ENCODE assay signal across 1 cellular context in the genomic region with DNA sequence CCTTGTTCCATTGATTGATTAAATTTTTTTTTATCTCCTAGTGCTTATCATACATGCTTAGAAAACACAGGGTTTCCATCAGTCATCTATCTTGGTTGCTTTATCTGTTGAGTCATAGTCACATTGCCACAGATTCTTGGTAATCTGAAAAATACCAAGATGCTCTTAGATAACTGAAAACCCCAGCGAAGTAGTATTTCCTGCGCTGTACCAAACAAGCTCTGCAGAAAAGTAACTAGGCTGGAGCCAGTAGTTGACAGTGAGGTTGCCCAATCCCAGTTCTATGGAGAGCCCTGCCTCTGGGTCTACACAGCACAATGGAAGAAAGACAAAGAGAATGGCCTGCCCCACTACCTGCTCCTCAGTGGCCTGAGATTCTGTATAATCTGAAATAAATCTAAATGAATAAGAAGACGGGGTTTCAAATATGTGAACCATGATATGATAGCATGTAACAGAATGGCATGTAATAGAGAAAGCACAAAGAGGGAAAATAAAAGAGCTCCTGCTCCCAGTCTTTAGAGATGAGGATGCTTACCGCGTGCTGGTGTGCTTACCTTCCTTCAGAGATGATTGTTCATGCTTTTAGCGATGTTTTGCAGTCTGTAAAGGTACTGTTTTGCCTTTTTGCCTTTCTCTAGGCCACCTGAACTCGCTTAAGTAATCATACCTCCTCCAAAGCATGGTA.
TF ChIP-seq lines count a peak whose summit lies in the region.

No MANE protein-coding gene starts in this region.

TF ChIP-seq in K562, 482 proteins besides CTCF, POLR2A, EP300 and RAD21 (continued from another document and continues in another):
- TF ChIP-seq, protein P1, sequence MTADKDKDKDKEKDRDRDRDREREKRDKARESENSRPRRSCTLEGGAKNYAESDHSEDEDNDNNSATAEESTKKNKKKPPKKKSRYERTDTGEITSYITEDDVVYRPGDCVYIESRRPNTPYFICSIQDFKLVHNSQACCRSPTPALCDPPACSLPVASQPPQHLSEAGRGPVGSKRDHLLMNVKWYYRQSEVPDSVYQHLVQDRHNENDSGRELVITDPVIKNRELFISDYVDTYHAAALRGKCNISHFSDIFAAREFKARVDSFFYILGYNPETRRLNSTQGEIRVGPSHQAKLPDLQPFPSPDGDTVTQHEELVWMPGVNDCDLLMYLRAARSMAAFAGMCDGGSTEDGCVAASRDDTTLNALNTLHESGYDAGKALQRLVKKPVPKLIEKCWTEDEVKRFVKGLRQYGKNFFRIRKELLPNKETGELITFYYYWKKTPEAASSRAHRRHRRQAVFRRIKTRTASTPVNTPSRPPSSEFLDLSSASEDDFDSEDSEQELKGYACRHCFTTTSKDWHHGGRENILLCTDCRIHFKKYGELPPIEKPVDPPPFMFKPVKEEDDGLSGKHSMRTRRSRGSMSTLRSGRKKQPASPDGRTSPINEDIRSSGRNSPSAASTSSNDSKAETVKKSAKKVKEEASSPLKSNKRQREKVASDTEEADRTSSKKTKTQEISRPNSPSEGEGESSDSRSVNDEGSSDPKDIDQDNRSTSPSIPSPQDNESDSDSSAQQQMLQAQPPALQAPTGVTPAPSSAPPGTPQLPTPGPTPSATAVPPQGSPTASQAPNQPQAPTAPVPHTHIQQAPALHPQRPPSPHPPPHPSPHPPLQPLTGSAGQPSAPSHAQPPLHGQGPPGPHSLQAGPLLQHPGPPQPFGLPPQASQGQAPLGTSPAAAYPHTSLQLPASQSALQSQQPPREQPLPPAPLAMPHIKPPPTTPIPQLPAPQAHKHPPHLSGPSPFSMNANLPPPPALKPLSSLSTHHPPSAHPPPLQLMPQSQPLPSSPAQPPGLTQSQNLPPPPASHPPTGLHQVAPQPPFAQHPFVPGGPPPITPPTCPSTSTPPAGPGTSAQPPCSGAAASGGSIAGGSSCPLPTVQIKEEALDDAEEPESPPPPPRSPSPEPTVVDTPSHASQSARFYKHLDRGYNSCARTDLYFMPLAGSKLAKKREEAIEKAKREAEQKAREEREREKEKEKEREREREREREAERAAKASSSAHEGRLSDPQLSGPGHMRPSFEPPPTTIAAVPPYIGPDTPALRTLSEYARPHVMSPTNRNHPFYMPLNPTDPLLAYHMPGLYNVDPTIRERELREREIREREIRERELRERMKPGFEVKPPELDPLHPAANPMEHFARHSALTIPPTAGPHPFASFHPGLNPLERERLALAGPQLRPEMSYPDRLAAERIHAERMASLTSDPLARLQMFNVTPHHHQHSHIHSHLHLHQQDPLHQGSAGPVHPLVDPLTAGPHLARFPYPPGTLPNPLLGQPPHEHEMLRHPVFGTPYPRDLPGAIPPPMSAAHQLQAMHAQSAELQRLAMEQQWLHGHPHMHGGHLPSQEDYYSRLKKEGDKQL (CRISPR knock-in tag; IDR thresholded peaks at IDR 0.05; ENCODE audit: borderline replicate concordance) = no peak
- TF ChIP-seq L3MBTL2 (IDR thresholded peaks at IDR 0.05) = no peak
- TF ChIP-seq, protein P2, sequence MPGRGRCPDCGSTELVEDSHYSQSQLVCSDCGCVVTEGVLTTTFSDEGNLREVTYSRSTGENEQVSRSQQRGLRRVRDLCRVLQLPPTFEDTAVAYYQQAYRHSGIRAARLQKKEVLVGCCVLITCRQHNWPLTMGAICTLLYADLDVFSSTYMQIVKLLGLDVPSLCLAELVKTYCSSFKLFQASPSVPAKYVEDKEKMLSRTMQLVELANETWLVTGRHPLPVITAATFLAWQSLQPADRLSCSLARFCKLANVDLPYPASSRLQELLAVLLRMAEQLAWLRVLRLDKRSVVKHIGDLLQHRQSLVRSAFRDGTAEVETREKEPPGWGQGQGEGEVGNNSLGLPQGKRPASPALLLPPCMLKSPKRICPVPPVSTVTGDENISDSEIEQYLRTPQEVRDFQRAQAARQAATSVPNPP (IDR thresholded peaks at IDR 0.05; ENCODE audit: borderline replicate concordance, insufficient read depth, insufficient read length) = no peak
- no peak for TF ChIP-seq ILK (tag; IDR thresholded peaks at IDR 0.05; ENCODE audit: borderline replicate concordance, low read depth)
- no peak for TF ChIP-seq MYNN (IDR thresholded peaks at IDR 0.05)
- TF ChIP-seq MYNN (CRISPR knock-in tag; IDR thresholded peaks at IDR 0.05) = no peak
- TF ChIP-seq MAFF (IDR thresholded peaks at IDR 0.05; ENCODE audit: low read length) = peak; percentile 34; the same call in 1 of the 2 replicates
- TF ChIP-seq NFIC (IDR thresholded peaks at IDR 0.05) = peak; percentile 18
- TF ChIP-seq ZNF316 (IDR thresholded peaks at IDR 0.05) = peak; percentile 66
- TF ChIP-seq RBFOX2 (IDR thresholded peaks at IDR 0.05; ENCODE audit: low read depth, low read length) = no peak
- TF ChIP-seq SOX6 (IDR thresholded peaks at IDR 0.05) = peak; percentile 85
- TF ChIP-seq PHF21A (IDR thresholded peaks at IDR 0.05; ENCODE audit: borderline replicate concordance, low read depth) = no peak
- TF ChIP-seq ZNF561 (CRISPR knock-in tag; conservative IDR thresholded peaks at IDR 0.05) = no peak
- peak; percentile 58; the same call in 1 of the 2 replicates for TF ChIP-seq PML (IDR thresholded peaks at IDR 0.05; ENCODE audit: low read length)
- TF ChIP-seq ELF2 (CRISPR knock-in tag; IDR thresholded peaks at IDR 0.05) = 0 out of 2 replicates have a peak, but pooled peaks have one; percentile 28
- TF ChIP-seq PYGO2 (tag; IDR thresholded peaks at IDR 0.05) = peak; percentile 44; the same call in 1 of the 2 replicates
- no peak for TF ChIP-seq STAG1 (CRISPR knock-in tag; IDR thresholded peaks at IDR 0.05; ENCODE audit: borderline replicate concordance)
- TF ChIP-seq, protein P3, sequence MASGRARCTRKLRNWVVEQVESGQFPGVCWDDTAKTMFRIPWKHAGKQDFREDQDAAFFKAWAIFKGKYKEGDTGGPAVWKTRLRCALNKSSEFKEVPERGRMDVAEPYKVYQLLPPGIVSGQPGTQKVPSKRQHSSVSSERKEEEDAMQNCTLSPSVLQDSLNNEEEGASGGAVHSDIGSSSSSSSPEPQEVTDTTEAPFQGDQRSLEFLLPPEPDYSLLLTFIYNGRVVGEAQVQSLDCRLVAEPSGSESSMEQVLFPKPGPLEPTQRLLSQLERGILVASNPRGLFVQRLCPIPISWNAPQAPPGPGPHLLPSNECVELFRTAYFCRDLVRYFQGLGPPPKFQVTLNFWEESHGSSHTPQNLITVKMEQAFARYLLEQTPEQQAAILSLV (tag; IDR thresholded peaks at IDR 0.05) = no peak
- TF ChIP-seq ZNF717 (CRISPR knock-in tag; IDR thresholded peaks at IDR 0.05) = no peak
- TF ChIP-seq RCOR1 (IDR thresholded peaks at IDR 0.05; ENCODE audit: borderline replicate concordance in 1 of 2, low read depth in 2 of 2, low read length in 2 of 2) = peak in 1 of 2 experiments; percentile 97; a peak in 2 of 4 replicates
- TF ChIP-seq PHTF2 (CRISPR knock-in tag; IDR thresholded peaks at IDR 0.05) = no peak
- TF ChIP-seq, protein P4, sequence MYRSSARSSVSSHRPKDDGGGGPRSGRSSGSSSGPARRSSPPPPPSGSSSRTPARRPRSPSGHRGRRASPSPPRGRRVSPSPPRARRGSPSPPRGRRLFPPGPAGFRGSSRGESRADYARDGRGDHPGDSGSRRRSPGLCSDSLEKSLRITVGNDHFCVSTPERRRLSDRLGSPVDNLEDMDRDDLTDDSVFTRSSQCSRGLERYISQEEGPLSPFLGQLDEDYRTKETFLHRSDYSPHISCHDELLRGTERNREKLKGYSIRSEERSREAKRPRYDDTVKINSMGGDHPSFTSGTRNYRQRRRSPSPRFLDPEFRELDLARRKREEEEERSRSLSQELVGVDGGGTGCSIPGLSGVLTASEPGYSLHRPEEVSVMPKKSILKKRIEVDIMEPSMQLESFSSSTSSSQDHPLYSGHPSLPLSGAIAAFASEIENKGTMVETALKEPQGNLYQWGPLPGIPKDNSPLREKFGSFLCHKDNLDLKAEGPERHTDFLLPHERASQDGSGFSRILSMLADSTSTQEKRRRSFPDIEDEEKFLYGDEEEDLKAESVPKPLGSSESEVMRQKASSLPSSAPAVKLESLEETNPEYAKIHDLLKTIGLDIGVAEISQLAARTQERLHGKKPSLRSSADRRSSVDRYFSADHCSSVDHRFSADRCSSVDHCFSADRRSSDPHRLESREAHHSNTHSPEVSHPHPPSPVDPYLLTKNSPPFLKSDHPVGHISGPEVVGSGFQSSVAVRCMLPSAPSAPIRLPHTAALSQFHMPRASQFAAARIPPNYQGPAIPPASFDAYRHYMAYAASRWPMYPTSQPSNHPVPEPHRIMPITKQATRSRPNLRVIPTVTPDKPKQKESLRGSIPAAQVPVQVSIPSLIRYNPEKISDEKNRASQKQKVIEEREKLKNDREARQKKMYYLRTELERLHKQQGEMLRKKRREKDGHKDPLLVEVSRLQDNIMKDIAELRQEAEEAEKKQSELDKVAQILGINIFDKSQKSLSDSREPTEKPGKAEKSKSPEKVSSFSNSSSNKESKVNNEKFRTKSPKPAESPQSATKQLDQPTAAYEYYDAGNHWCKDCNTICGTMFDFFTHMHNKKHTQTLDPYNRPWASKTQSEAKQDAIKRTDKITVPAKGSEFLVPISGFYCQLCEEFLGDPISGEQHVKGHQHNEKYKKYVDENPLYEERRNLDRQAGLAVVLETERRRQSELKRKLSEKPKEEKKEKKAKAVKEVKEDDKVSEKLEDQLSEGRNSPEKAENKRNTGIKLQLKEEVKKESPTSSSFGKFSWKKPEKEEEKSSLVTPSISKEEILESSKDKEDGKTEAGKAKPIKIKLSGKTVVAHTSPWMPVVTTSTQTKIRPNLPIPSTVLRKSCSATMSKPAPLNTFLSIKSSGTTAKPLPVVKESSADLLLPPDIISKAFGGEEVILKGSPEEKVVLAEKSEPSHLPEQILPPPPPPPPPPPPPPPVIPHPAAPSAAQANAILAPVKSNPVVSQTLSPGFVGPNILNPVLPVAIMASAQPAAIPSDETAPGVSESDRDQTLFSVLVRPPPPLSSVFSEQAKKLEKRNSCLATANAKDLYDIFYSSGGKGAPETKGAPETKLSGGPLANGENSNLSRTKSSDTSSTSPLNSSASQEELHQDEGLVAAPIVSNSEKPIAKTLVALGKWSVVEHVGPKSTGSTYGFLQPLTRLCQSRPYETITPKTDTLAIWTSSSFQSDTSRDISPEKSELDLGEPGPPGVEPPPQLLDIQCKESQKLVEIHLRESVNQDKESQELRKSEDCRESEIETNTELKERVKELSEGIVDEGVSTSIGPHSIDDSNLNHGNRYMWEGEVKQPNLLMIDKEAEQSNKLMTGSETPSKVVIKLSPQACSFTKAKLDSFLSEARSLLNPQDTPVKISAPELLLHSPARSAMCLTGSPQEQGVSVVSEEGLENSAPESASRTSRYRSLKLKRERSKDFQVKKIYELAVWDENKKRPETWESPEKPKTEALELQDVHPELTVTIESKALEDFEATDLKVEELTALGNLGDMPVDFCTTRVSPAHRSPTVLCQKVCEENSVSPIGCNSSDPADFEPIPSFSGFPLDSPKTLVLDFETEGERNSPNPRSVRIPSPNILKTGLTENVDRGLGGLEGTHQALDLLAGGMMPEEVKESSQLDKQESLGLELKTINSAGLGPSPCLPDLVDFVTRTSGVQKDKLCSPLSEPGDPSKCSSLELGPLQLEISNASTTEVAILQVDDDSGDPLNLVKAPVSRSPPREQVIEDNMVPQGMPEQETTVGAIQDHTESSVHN (IDR thresholded peaks at IDR 0.05; ENCODE audit: borderline replicate concordance in 1 of 2, low read depth in 1 of 2) = no peak
- TF ChIP-seq PHF8 (IDR thresholded peaks at IDR 0.05; ENCODE audit: borderline replicate concordance, low read length) = no peak
- no peak for TF ChIP-seq POLR3A (IDR thresholded peaks at IDR 0.05; ENCODE audit: borderline replicate concordance, extremely low read depth, insufficient read depth, insufficient read length)
- TF ChIP-seq DACH1 (IDR thresholded peaks at IDR 0.05; ENCODE audit: partially characterized antibody) = peak; percentile 29
- no peak for TF ChIP-seq BMI1 (IDR thresholded peaks at IDR 0.05; ENCODE audit: low read length)
- TF ChIP-seq SETDB1 (IDR thresholded peaks at IDR 0.05; ENCODE audit: low read length) = no peak
- no peak for TF ChIP-seq RBM22 (IDR thresholded peaks at IDR 0.05; ENCODE audit: low read depth, low read length, poor library complexity, severe bottlenecking)
- no peak for TF ChIP-seq RBM25 (IDR thresholded peaks at IDR 0.05; ENCODE audit: low read depth, low read length, severe bottlenecking)
- TF ChIP-seq, protein P5, sequence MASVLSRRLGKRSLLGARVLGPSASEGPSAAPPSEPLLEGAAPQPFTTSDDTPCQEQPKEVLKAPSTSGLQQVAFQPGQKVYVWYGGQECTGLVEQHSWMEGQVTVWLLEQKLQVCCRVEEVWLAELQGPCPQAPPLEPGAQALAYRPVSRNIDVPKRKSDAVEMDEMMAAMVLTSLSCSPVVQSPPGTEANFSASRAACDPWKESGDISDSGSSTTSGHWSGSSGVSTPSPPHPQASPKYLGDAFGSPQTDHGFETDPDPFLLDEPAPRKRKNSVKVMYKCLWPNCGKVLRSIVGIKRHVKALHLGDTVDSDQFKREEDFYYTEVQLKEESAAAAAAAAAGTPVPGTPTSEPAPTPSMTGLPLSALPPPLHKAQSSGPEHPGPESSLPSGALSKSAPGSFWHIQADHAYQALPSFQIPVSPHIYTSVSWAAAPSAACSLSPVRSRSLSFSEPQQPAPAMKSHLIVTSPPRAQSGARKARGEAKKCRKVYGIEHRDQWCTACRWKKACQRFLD (CRISPR knock-in tag; IDR thresholded peaks at IDR 0.05) = no peak
- TF ChIP-seq NCOR1 (IDR thresholded peaks at IDR 0.05) = peak; percentile 19; the same call in 1 of the 2 replicates
- TF ChIP-seq, protein P6, sequence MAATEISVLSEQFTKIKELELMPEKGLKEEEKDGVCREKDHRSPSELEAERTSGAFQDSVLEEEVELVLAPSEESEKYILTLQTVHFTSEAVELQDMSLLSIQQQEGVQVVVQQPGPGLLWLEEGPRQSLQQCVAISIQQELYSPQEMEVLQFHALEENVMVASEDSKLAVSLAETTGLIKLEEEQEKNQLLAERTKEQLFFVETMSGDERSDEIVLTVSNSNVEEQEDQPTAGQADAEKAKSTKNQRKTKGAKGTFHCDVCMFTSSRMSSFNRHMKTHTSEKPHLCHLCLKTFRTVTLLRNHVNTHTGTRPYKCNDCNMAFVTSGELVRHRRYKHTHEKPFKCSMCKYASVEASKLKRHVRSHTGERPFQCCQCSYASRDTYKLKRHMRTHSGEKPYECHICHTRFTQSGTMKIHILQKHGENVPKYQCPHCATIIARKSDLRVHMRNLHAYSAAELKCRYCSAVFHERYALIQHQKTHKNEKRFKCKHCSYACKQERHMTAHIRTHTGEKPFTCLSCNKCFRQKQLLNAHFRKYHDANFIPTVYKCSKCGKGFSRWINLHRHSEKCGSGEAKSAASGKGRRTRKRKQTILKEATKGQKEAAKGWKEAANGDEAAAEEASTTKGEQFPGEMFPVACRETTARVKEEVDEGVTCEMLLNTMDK (IDR thresholded peaks at IDR 0.05; ENCODE audit: borderline replicate concordance, insufficient read depth, low read depth, low read length, poor library complexity, severe bottlenecking) = no peak
- TF ChIP-seq POLR2H (tag; IDR thresholded peaks at IDR 0.05; ENCODE audit: low read depth) = peak; percentile 60
- TF ChIP-seq ZNF197 (CRISPR knock-in tag; IDR thresholded peaks at IDR 0.05; ENCODE audit: low read depth) = no peak; the same call in 1 of the 2 replicates
- TF ChIP-seq POLR2G (IDR thresholded peaks at IDR 0.05; ENCODE audit: low read depth, low read length) = no peak
- TF ChIP-seq GABPA (tag; conservative IDR thresholded peaks at IDR 0.05; ENCODE audit: low read depth) = peak; percentile 42
- TF ChIP-seq ZNF239 (CRISPR knock-in tag; IDR thresholded peaks at IDR 0.05) = peak; percentile 52; the same call in 1 of the 2 replicates
- TF ChIP-seq TCF7 (IDR thresholded peaks at IDR 0.05; ENCODE audit: borderline replicate concordance) = no peak
- no peak for TF ChIP-seq KLF1 (tag; IDR thresholded peaks at IDR 0.05)
